ENCODE assay signal across 8 cellular contexts in genomic region chr20:53751394-53752368, GRCh38.
DNase-seq lines count a peak whose midpoint lies in the region; ATAC-seq and TF ChIP-seq lines count a peak whose summit lies in the region.

No MANE protein-coding gene starts in this region.

- H3K4ac ChIP-seq in mesendoderm (ENCODE audit: low read depth, low read length) = no peak overlapping the region

- WGBS in mesendoderm (ENCODE audit: extremely low coverage, insufficient coverage, low lambda C conversion rate) = no CpG with 5 or more reads among the region's 11 CpGs
- 29 to 32% methylated on average over 11 of the region's 11 CpGs for WGBS in body of pancreas, 2 donors

- H3K9ac ChIP-seq in mesendoderm (ENCODE audit: low read length) = no peak overlapping the region

- peak overlapping the region; percentile 38 for H3K56ac ChIP-seq in mesendoderm (ENCODE audit: low read length)

- intact Hi-C loops in body of pancreas (cut with DNase I) = no loop called here

- no peaks in the 10 kb centered on the region for H3K9me3 ChIP-seq in body of pancreas

- H4K5ac ChIP-seq in mesendoderm (ENCODE audit: low read length) = no peak overlapping the region

- H3K23ac ChIP-seq in mesendoderm (ENCODE audit: low read length) = no peak overlapping the region

- ATAC-seq in GM21737 (IDR thresholded peaks at IDR 0.05; ENCODE audit: unreplicated experiment) (peak; percentile 73), body of pancreas (no peak)

- no peak for TF ChIP-seq POLR2A in body of pancreas (IDR thresholded peaks at IDR 0.05)

- no peak overlapping the region for H4K8ac ChIP-seq in mesendoderm (ENCODE audit: low read depth, low read length)

- no peak overlapping the region for H2BK15ac ChIP-seq in mesendoderm (replicated peaks; ENCODE audit: low read depth)

- H3K27me3 ChIP-seq in mesendoderm (ENCODE audit: insufficient read depth, low read length, poor library complexity) (no peaks in the 10 kb centered on the region), body of pancreas (no peaks in the 10 kb centered on the region)

- DNase-seq in GM12865 (ENCODE audit: low read depth) (peak; percentile 89), M059J (ENCODE audit: low read depth) (peak; percentile 62), mesendoderm (no peak), amniotic stem cell (lab: John Stamatoyannopoulos, UW) (no peak), superior temporal gyrus (ENCODE audit: extremely low spot score) (no peak), body of pancreas (no peak)
- peak; percentile 21 for DNase-seq in activated naive CD4-positive, alpha-beta T cell treated with anti-CD3 and anti-CD28 coated beads, Interleukin-2, amount 50 U/mL, for 16 hours

- TF ChIP-seq CTCF in GM12865 (IDR thresholded peaks at IDR 0.05; ENCODE audit: insufficient read depth, low read depth, low read length, missing control alignments) (no peak), body of pancreas (IDR thresholded peaks at IDR 0.05) (no peak)

- no peak overlapping the region for H3K18ac ChIP-seq in mesendoderm (ENCODE audit: low read length)

- H3K4me3 ChIP-seq in GM12865 (ENCODE audit: low read depth, low read length) (peak overlapping the region; percentile 34), mesendoderm (ENCODE audit: low read length) (no peak overlapping the region), body of pancreas (no peak overlapping the region)

- H3K79me1 ChIP-seq in mesendoderm (ENCODE audit: low read length) = no peaks in the 10 kb centered on the region

- peak overlapping the region; percentile 84 for H2BK120ac ChIP-seq in mesendoderm (ENCODE audit: low read depth, low read length)

- no peaks in the 10 kb centered on the region for H3K36me3 ChIP-seq in mesendoderm (ENCODE audit: control insufficient read depth, insufficient read depth, low read length)
- no peaks in the 10 kb centered on the region for H3K36me3 ChIP-seq in body of pancreas (replicated peaks in 1 of 2; ENCODE audit: insufficient read depth in 1 of 2, low read depth in 2 of 2)

- H3K27ac ChIP-seq in mesendoderm (ENCODE audit: low read depth, low read length) (peak overlapping the region; percentile 8), body of pancreas (peak overlapping the region in 2 of 4 donors; percentile 12 to 59)

- no peak overlapping the region for H3K4me2 ChIP-seq in mesendoderm (ENCODE audit: low read length)

- H3K79me2 ChIP-seq in mesendoderm (ENCODE audit: control insufficient read depth, insufficient read depth, low read length) = no peaks in the 10 kb centered on the region

- H2AK5ac ChIP-seq in mesendoderm (ENCODE audit: low read length) = no peak overlapping the region

- peaks cover 2% of the 10 kb centered on the region for H3K4me1 ChIP-seq in mesendoderm (ENCODE audit: control insufficient read depth, low read depth, low read length)
- peaks cover 16% of the 10 kb centered on the region for H3K4me1 ChIP-seq in body of pancreas

- no peak overlapping the region for H2BK5ac ChIP-seq in mesendoderm (ENCODE audit: low read length)

Comparison
In these comparisons a context has a peak if more than half of its experiments do, and no peak if none do; other contexts are left out.
1. DNase-seq: peak in GM12865 (single experiment), M059J (single experiment) and activated naive CD4-positive, alpha-beta T cell treated with anti-CD3 and anti-CD28 coated beads, Interleukin-2, amount 50 U/mL, for 16 hours (single experiment); none in mesendoderm (single experiment), amniotic stem cell (single experiment), superior temporal gyrus (single experiment) and body of pancreas (0 of 4).